8 cellular contexts compared by ENCODE assay signal in the genomic region with DNA sequence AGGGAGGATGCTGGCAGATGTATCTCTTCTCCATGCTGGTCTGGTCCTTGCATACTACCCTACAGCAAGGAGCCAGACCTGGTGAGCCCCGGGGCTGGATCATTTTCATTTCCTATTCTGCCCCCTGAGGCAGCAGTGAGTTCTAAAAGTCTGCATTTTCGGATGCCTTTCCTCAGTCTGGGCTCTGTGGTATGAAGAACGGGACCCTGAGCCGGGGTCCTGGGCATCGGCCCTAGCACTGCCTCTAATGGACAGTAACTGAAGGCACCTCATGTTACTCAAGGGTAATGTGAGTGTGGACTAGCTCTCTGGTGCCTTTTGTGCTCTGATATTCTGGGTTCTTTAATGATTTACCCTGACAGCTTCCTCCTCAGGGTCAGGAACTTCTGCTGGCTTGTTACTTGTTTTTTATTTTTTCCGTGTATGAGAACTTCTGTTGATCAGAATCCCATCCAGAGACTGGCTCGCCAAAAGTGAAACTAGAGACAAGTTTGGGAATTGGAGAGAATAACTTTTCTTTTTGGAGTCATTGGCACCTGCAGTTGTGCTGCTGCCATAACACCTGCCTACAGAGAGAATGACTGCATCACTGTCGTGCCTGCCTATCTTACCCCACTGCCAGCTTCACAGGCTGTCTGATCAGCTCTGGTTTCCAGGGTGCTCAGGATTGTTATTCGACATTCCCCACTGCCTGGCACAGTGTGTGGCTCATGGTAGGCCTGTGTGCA.
DNase-seq lines count a peak whose midpoint lies in the region; ATAC-seq and TF ChIP-seq lines count a peak whose summit lies in the region.

No MANE protein-coding gene starts in this region.

- H3K27me3 Mint-ChIP-seq in glutamatergic neuron (ENCODE audit: unreplicated experiment), result peaks cover 12% of the 10 kb centered on the region

- peak overlapping the region; percentile 39 for H3K4me3 Mint-ChIP-seq in glutamatergic neuron (ENCODE audit: unreplicated experiment)

- peaks cover 65% of the 10 kb centered on the region for H3K4me1 Mint-ChIP-seq in glutamatergic neuron (ENCODE audit: low read depth, unreplicated experiment)

- H3K36me3 ChIP-seq in KOPT-K1 (ENCODE audit: insufficient read depth, low read length), result 0 out of 2 replicates have a peak, but pooled peaks cover 5% of the 10 kb centered on the region
- peaks cover 0 to 24% (median 0%) of the 10 kb centered on the region in 6 donors for H3K36me3 ChIP-seq in spleen

- DNase-seq in glutamatergic neuron, result no peak
- DNase-seq in spleen, result no peak
- DNase-seq in GM03348 (ENCODE audit: low spot score), result no peak
- DNase-seq in NCI-H2029 treated with DMSO at 0.1 percent for 48 hours (lab: John Stamatoyannopoulos, UW), result no peak

- peaks cover 53 to 100% (median 83%) of the 10 kb centered on the region in 6 donors for H3K4me1 ChIP-seq in spleen

- H3K27ac ChIP-seq in KOPT-K1 (ENCODE audit: low read depth, low read length, poor library complexity, severe bottlenecking) (peak overlapping the region; percentile 46), spleen (peak overlapping the region; percentile 36 to 85 (median 72))

- ATAC-seq in GM19324 (IDR thresholded peaks at IDR 0.05; ENCODE audit: low FRiP score, unreplicated experiment), result peak; percentile 29
- no peak for ATAC-seq in HG03439 (IDR thresholded peaks at IDR 0.05; ENCODE audit: unreplicated experiment)
- no peak for ATAC-seq in HG03565 (IDR thresholded peaks at IDR 0.05; ENCODE audit: unreplicated experiment)

- 21 to 37% (median 25%) methylated on average over 9 of the region's 9 CpGs for WGBS in spleen, 5 donors

- H3K36me3 Mint-ChIP-seq in glutamatergic neuron (ENCODE audit: unreplicated experiment), result peaks cover 5% of the 10 kb centered on the region

- TF ChIP-seq CTCF in glutamatergic neuron (IDR thresholded peaks at IDR 0.05; ENCODE audit: partially characterized antibody, unreplicated experiment), result no peak
- TF ChIP-seq CTCF in spleen (IDR thresholded peaks at IDR 0.05 in 8 of 11, conservative IDR thresholded peaks at IDR 0.05 in 3 of 11), result peak in 1 of 11 experiments; percentile 23

- H3K9me3 ChIP-seq in KOPT-K1 (ENCODE audit: insufficient read depth, low read length, poor library complexity, severe bottlenecking) (no peaks in the 10 kb centered on the region), spleen (no peaks in the 10 kb centered on the region)

- peak overlapping the region; percentile 53 for H3K27ac Mint-ChIP-seq in glutamatergic neuron (ENCODE audit: unreplicated experiment)

- no peak for TF ChIP-seq POLR2A in spleen (IDR thresholded peaks at IDR 0.05)

- peak overlapping the region in 2 of 8 donors; percentile 5 to 19 for H3K4me3 ChIP-seq in spleen

- peaks cover 15% of the 10 kb centered on the region for H3K9me3 Mint-ChIP-seq in glutamatergic neuron (ENCODE audit: unreplicated experiment)

- no peaks in the 10 kb centered on the region for H3K27me3 ChIP-seq in spleen (replicated peaks in 1 of 7)

- intact Hi-C loops in spleen (cut with DNase I; ENCODE audit: low total_unique reads), result no loop called here
